In genomic region chr20:50335105-50335504, GRCh38 we compare ENCODE assay signal across 9 cellular contexts.
DNase-seq lines count a peak whose midpoint lies in the region; ATAC-seq, FAIRE-seq and TF ChIP-seq lines count a peak whose summit lies in the region.
"Had no signal": no experiment of that assay in that cellular context is flagged by ENCODE, and none has a peak within 500 bp of the region (broad histone marks: within the 10 kb centered on the region; RNA-seq: fewer than 3 reads in every experiment).

No MANE protein-coding gene starts in this region.

- ATAC-seq in natural killer cell treated with Interleukin-12 subunit alpha and Interleukin-12 subunit beta and Interleukin-15 and Interleukin-18, amount 100 ng/mL, for 72 hours: no peak

- TF ChIP-seq CTCF in astrocyte (IDR thresholded peaks at IDR 0.05; ENCODE audit: insufficient read depth, low read depth, low read length): no peak

- peaks cover 32% of the 10 kb centered on the region for H3K4me1 Mint-ChIP-seq in activated CD4-positive, alpha-beta memory T cell treated with anti-CD3 and anti-CD28 coated beads for 36 hours (ENCODE audit: low read depth)
- H3K4me1 Mint-ChIP-seq in activated CD4-positive, alpha-beta memory T cell treated with anti-CD3 and anti-CD28 coated beads, Interleukin-2, amount 10 ng/mL, durations not matched to agents 7 days and 5 days: peaks cover 45% of the 10 kb centered on the region
- peaks cover 18% of the 10 kb centered on the region for H3K4me1 Mint-ChIP-seq in astrocyte (ENCODE audit: low read depth, unreplicated experiment)
- peaks cover 56 to 57% of the 10 kb centered on the region in 2 donors for H3K4me1 Mint-ChIP-seq in natural killer cell treated with Interleukin-12 subunit alpha and Interleukin-12 subunit beta and Interleukin-15 and Interleukin-18, amount 100 ng/mL, for 72 hours (ENCODE audit: low read depth in 2 of 2)

- no peak overlapping the region for H3K4me2 ChIP-seq in astrocyte (ENCODE audit: low read length)

- peaks cover 3% of the 10 kb centered on the region for H3K27me3 Mint-ChIP-seq in activated CD4-positive, alpha-beta memory T cell treated with anti-CD3 and anti-CD28 coated beads for 36 hours
- peaks cover 1% of the 10 kb centered on the region for H3K27me3 Mint-ChIP-seq in activated CD4-positive, alpha-beta memory T cell treated with anti-CD3 and anti-CD28 coated beads, Interleukin-2, amount 10 ng/mL, durations not matched to agents 7 days and 5 days
- peaks cover 24% of the 10 kb centered on the region for H3K27me3 Mint-ChIP-seq in astrocyte (ENCODE audit: low read depth, unreplicated experiment)
- H3K27me3 Mint-ChIP-seq in natural killer cell treated with Interleukin-12 subunit alpha and Interleukin-12 subunit beta and Interleukin-15 and Interleukin-18, amount 100 ng/mL, for 72 hours: peaks cover 3 to 13% of the 10 kb centered on the region in 2 donors

- intact Hi-C loops in activated CD4-positive, alpha-beta memory T cell treated with anti-CD3 and anti-CD28 coated beads for 36 hours (cut with micrococcal nuclease): loop anchor here (5.0 kb wide), 3 partner anchors 47 to 227 kb away; partner anchors contain the start of gene UBE2V1

- H2AFZ ChIP-seq in astrocyte (ENCODE audit: low read depth, low read length): no peak overlapping the region

- no peak overlapping the region for H3K4me3 ChIP-seq in astrocyte (ENCODE audit: insufficient read depth, low read depth, low read length)
- H3K4me3 ChIP-seq: heart right ventricle had no signal

- H3K27me3 ChIP-seq in astrocyte (ENCODE audit: insufficient read depth, low read length): no peaks in the 10 kb centered on the region
- H3K27me3 ChIP-seq: heart right ventricle had no signal

- no peaks in the 10 kb centered on the region for H3K9me3 Mint-ChIP-seq in activated CD4-positive, alpha-beta memory T cell treated with anti-CD3 and anti-CD28 coated beads for 36 hours
- H3K9me3 Mint-ChIP-seq in activated CD4-positive, alpha-beta memory T cell treated with anti-CD3 and anti-CD28 coated beads, Interleukin-2, amount 10 ng/mL, durations not matched to agents 7 days and 5 days: no peaks in the 10 kb centered on the region
- H3K9me3 Mint-ChIP-seq in astrocyte (ENCODE audit: unreplicated experiment): no peaks in the 10 kb centered on the region
- H3K9me3 Mint-ChIP-seq in natural killer cell treated with Interleukin-12 subunit alpha and Interleukin-12 subunit beta and Interleukin-15 and Interleukin-18, amount 100 ng/mL, for 72 hours: no peaks in the 10 kb centered on the region

- H3K27ac Mint-ChIP-seq in activated CD4-positive, alpha-beta memory T cell treated with anti-CD3 and anti-CD28 coated beads for 36 hours: no peak overlapping the region
- H3K27ac Mint-ChIP-seq in activated CD4-positive, alpha-beta memory T cell treated with anti-CD3 and anti-CD28 coated beads, Interleukin-2, amount 10 ng/mL, durations not matched to agents 7 days and 5 days: no peak overlapping the region
- no peak overlapping the region for H3K27ac Mint-ChIP-seq in astrocyte (ENCODE audit: unreplicated experiment)
- H3K27ac Mint-ChIP-seq in natural killer cell treated with Interleukin-12 subunit alpha and Interleukin-12 subunit beta and Interleukin-15 and Interleukin-18, amount 100 ng/mL, for 72 hours: peak overlapping the region in 1 of 2 donors; percentile 36

- peak; percentile 27 for DNase-seq in activated CD4-positive, alpha-beta memory T cell treated with anti-CD3 and anti-CD28 coated beads for 36 hours
- DNase-seq in activated CD4-positive, alpha-beta memory T cell treated with anti-CD3 and anti-CD28 coated beads, Interleukin-2, amount 10 ng/mL, durations not matched to agents 7 days and 5 days: no peak
- DNase-seq in NCI-H226 (peak; percentile 44), astrocyte (ENCODE audit: low read depth) (peak; percentile 42), NCI-H446 (lab: John Stamatoyannopoulos, UW) (no peak)
- DNase-seq in natural killer cell treated with Interleukin-12 subunit alpha and Interleukin-12 subunit beta and Interleukin-15 and Interleukin-18, amount 100 ng/mL, for 72 hours (ENCODE audit: low spot score): no peak
- DNase-seq in stimulated activated CD4-positive, alpha-beta T cell treated with anti-CD3 and anti-CD28 coated beads, Interleukin-4, amount 100 ng/mL, for 24 hours: no peak
- DNase-seq in stimulated activated CD4-positive, alpha-beta T cell treated with anti-CD3 and anti-CD28 coated beads, Interleukin-4, amount 100 ng/mL, for 4 hours: no peak
- DNase-seq: heart right ventricle had no signal

- H3K27ac ChIP-seq in astrocyte (ENCODE audit: low read depth, low read length): no peak overlapping the region

- no peaks in the 10 kb centered on the region for H4K20me1 ChIP-seq in astrocyte (ENCODE audit: insufficient read depth, low read length)

- POLR2A ChIA-PET in activated CD4-positive, alpha-beta memory T cell treated with anti-CD3 and anti-CD28 coated beads for 36 hours (lab: Charles Lee): interaction anchor here (0.7 to 1.1 kb wide), 2 partner anchors 136 to 471 kb away, joined by 3 read pairs; no protein-coding TSS in a partner anchor
- POLR2A ChIA-PET in activated CD4-positive, alpha-beta memory T cell treated with anti-CD3 and anti-CD28 coated beads, Interleukin-2, amount 10 ng/mL, durations not matched to agents 7 days and 5 days (lab: Charles Lee): no interaction called here

- no peak overlapping the region for H3K4me3 Mint-ChIP-seq in activated CD4-positive, alpha-beta memory T cell treated with anti-CD3 and anti-CD28 coated beads for 36 hours
- no peak overlapping the region for H3K4me3 Mint-ChIP-seq in activated CD4-positive, alpha-beta memory T cell treated with anti-CD3 and anti-CD28 coated beads, Interleukin-2, amount 10 ng/mL, durations not matched to agents 7 days and 5 days
- no peak overlapping the region for H3K4me3 Mint-ChIP-seq in astrocyte (ENCODE audit: unreplicated experiment)
- peak overlapping the region; percentile 39 for H3K4me3 Mint-ChIP-seq in natural killer cell treated with Interleukin-12 subunit alpha and Interleukin-12 subunit beta and Interleukin-15 and Interleukin-18, amount 100 ng/mL, for 72 hours

- FAIRE-seq in astrocyte (lab: Jason Lieb, UNC): no peak

- H3K36me3 ChIP-seq in astrocyte (ENCODE audit: insufficient read depth, low read length): no peaks in the 10 kb centered on the region
- H3K36me3 ChIP-seq: heart right ventricle had no signal

- H3K79me2 ChIP-seq in astrocyte (ENCODE audit: insufficient read depth, low read length): no peaks in the 10 kb centered on the region

- H3K9me3 ChIP-seq in astrocyte (ENCODE audit: insufficient read depth, low read depth, low read length): no peaks in the 10 kb centered on the region
- H3K9me3 ChIP-seq: heart right ventricle had no signal

- no peak overlapping the region for H3K9ac ChIP-seq in astrocyte (ENCODE audit: low read length)

- H3K36me3 Mint-ChIP-seq in activated CD4-positive, alpha-beta memory T cell treated with anti-CD3 and anti-CD28 coated beads for 36 hours: no peaks in the 10 kb centered on the region
- H3K36me3 Mint-ChIP-seq in activated CD4-positive, alpha-beta memory T cell treated with anti-CD3 and anti-CD28 coated beads, Interleukin-2, amount 10 ng/mL, durations not matched to agents 7 days and 5 days (ENCODE audit: low read depth): no peaks in the 10 kb centered on the region
- H3K36me3 Mint-ChIP-seq in astrocyte (ENCODE audit: low read depth, unreplicated experiment): no peaks in the 10 kb centered on the region
- H3K36me3 Mint-ChIP-seq in natural killer cell treated with Interleukin-12 subunit alpha and Interleukin-12 subunit beta and Interleukin-15 and Interleukin-18, amount 100 ng/mL, for 72 hours: peaks cover 5% of the 10 kb centered on the region

- CTCF ChIA-PET in activated CD4-positive, alpha-beta memory T cell treated with anti-CD3 and anti-CD28 coated beads for 36 hours (lab: Charles Lee): interaction anchor here (1.3 kb wide), 2 partner anchors 132 to 148 kb away, joined by 3 to 4 read pairs; no protein-coding TSS in a partner anchor
- CTCF ChIA-PET in activated CD4-positive, alpha-beta memory T cell treated with anti-CD3 and anti-CD28 coated beads, Interleukin-2, amount 10 ng/mL, durations not matched to agents 7 days and 5 days (lab: Charles Lee): no interaction called here

- H3K4me1 ChIP-seq in astrocyte (ENCODE audit: insufficient read depth, low read length): peaks cover 27% of the 10 kb centered on the region

Comparison
In these comparisons a context has a peak if more than half of its experiments do, and no peak if none do; other contexts are left out.
1. DNase-seq: peak in activated CD4-positive, alpha-beta memory T cell treated with anti-CD3 and anti-CD28 coated beads for 36 hours (single experiment), NCI-H226 (single experiment) and astrocyte (single experiment); none in activated CD4-positive, alpha-beta memory T cell treated with anti-CD3 and anti-CD28 coated beads, Interleukin-2, amount 10 ng/mL, durations not matched to agents 7 days and 5 days (single experiment), natural killer cell treated with Interleukin-12 subunit alpha and Interleukin-12 subunit beta and Interleukin-15 and Interleukin-18, amount 100 ng/mL, for 72 hours (single experiment), NCI-H446 (0 of 2), stimulated activated CD4-positive, alpha-beta T cell treated with anti-CD3 and anti-CD28 coated beads, Interleukin-4, amount 100 ng/mL, for 24 hours (single experiment) and stimulated activated CD4-positive, alpha-beta T cell treated with anti-CD3 and anti-CD28 coated beads, Interleukin-4, amount 100 ng/mL, for 4 hours (0 of 2).